ENCODE assay signal across 8 cellular contexts in genomic region chr17:76141212-76142043, GRCh38. TPM values are rescaled to one million over a fixed set of nuclear protein-coding genes. Genes with fewer than 3 reads are reported as not detected.
DNase-seq lines count a peak whose midpoint lies in the region; TF ChIP-seq lines count a peak whose summit lies in the region.

TSS of gene FOXJ1 (minus strand) at chr17:76141245. CDS start at chr17:76140395, 850 bp downstream.

- peaks cover 21 to 44% (median 38%) of the 10 kb centered on the region in 5 donors for H3K27me3 ChIP-seq in subcutaneous abdominal adipose tissue (ENCODE audit: control insufficient read depth in 5 of 5, insufficient read depth in 4 of 5, low read length in 5 of 5)

- H3K4me1 Mint-ChIP-seq in Calu3 (ENCODE audit: low read depth, unreplicated experiment): peaks cover 9% of the 10 kb centered on the region
- H3K4me1 Mint-ChIP-seq in activated naive CD4-positive, alpha-beta T cell treated with anti-CD3 and anti-CD28 coated beads for 36 hours (ENCODE audit: low read depth): peaks cover 58% of the 10 kb centered on the region

- CTCF ChIA-PET in Calu3 (lab: Charles Lee): interaction anchor here (0.5 to 2.2 kb wide), 4 partner anchors 15 to 1484 kb away, joined by 3 to 6 read pairs (median 4); no protein-coding TSS in a partner anchor
- CTCF ChIA-PET in activated naive CD4-positive, alpha-beta T cell treated with anti-CD3 and anti-CD28 coated beads for 36 hours (lab: Charles Lee): interaction anchor here (0.6 to 3.3 kb wide), 7 partner anchors 11 to 138 kb away, joined by 3 to 28 read pairs (median 6); no protein-coding TSS in a partner anchor

- H3K27me3 Mint-ChIP-seq in Calu3 (ENCODE audit: unreplicated experiment): peaks cover 13% of the 10 kb centered on the region
- H3K27me3 Mint-ChIP-seq in activated naive CD4-positive, alpha-beta T cell treated with anti-CD3 and anti-CD28 coated beads for 36 hours (ENCODE audit: low read depth): peaks cover 2% of the 10 kb centered on the region

- no peaks in the 10 kb centered on the region for H3K9me3 ChIP-seq in subcutaneous abdominal adipose tissue (ENCODE audit: control insufficient read depth in 5 of 5, low read length in 5 of 5)

- no TSS peak for BruUV-seq in Calu3 (replicated peaks; lab: Mats Ljungman, UMichigan)

- no peak within 1 kb of the TSS for H3K27ac ChIP-seq in subcutaneous abdominal adipose tissue (ENCODE audit: low read depth, low read length)

- no peaks in the 10 kb centered on the region for H3K9me3 Mint-ChIP-seq in Calu3 (ENCODE audit: low read depth, unreplicated experiment)
- H3K9me3 Mint-ChIP-seq in activated naive CD4-positive, alpha-beta T cell treated with anti-CD3 and anti-CD28 coated beads for 36 hours: no peaks in the 10 kb centered on the region

- peaks cover 0 to 9% (median 7%) of the 10 kb centered on the region in 5 donors for H3K36me3 ChIP-seq in subcutaneous abdominal adipose tissue (ENCODE audit: control insufficient read depth in 5 of 5, insufficient read depth in 5 of 5, low read length in 5 of 5)

- DNase-seq in Calu3: peak; percentile 92
- DNase-seq in H4 (ENCODE audit: low spot score): peak; percentile 91
- peak; percentile 59 for DNase-seq in NAMALWA (ENCODE audit: low spot score)
- DNase-seq in SK-N-DZ (ENCODE audit: low spot score): peak; percentile 93
- peak; percentile 92 for DNase-seq in activated naive CD4-positive, alpha-beta T cell treated with anti-CD3 and anti-CD28 coated beads for 36 hours
- DNase-seq in glomerular endothelial cell (ENCODE audit: extremely low read depth, low read depth, low spot score): peak; percentile 31
- DNase-seq in nucleus accumbens (lab: John Stamatoyannopoulos, UW): peak; percentile 36 to 93 (median 82)

- intact Hi-C loops in Calu3 (cut with micrococcal nuclease; ENCODE audit: unreplicated experiment): no loop called here
- intact Hi-C loops in activated naive CD4-positive, alpha-beta T cell treated with anti-CD3 and anti-CD28 coated beads for 36 hours (cut with micrococcal nuclease): loop anchor here (1.0 to 2.0 kb wide), 2 partner anchors 39 to 131 kb away; no protein-coding TSS in a partner anchor

- no peak for TF ChIP-seq CTCF in Calu3 (IDR thresholded peaks at IDR 0.05; ENCODE audit: unreplicated experiment)

- H3K4me3 ChIP-seq in subcutaneous abdominal adipose tissue (ENCODE audit: low read depth in 1 of 5, low read length in 5 of 5): peak within 1 kb of the TSS; percentile 56 to 69 (median 61)

- peak within 1 kb of the TSS in 4 of 5 donors; percentile 3 to 76 (median 66) for H3K9ac ChIP-seq in subcutaneous abdominal adipose tissue (ENCODE audit: low read length in 5 of 5)

- H3K4me3 Mint-ChIP-seq in Calu3 (ENCODE audit: low read depth, unreplicated experiment): peak within 1 kb of the TSS; percentile 59
- peak within 1 kb of the TSS; percentile 72 for H3K4me3 Mint-ChIP-seq in activated naive CD4-positive, alpha-beta T cell treated with anti-CD3 and anti-CD28 coated beads for 36 hours

- peaks cover 2 to 74% (median 64%) of the 10 kb centered on the region in 5 donors for H3K4me1 ChIP-seq in subcutaneous abdominal adipose tissue (ENCODE audit: control insufficient read depth in 5 of 5, insufficient read depth in 5 of 5, low read length in 5 of 5)

- peak within 1 kb of the TSS; percentile 66 for H3K27ac Mint-ChIP-seq in Calu3 (ENCODE audit: unreplicated experiment)
- H3K27ac Mint-ChIP-seq in activated naive CD4-positive, alpha-beta T cell treated with anti-CD3 and anti-CD28 coated beads for 36 hours: no peak within 1 kb of the TSS

- H3K36me3 Mint-ChIP-seq in Calu3 (ENCODE audit: insufficient read depth, unreplicated experiment): peaks cover 17% of the 10 kb centered on the region
- H3K36me3 Mint-ChIP-seq in activated naive CD4-positive, alpha-beta T cell treated with anti-CD3 and anti-CD28 coated beads for 36 hours (ENCODE audit: low read depth): peaks cover 4% of the 10 kb centered on the region

RNA-seq across cellular contexts. Expression of gene FOXJ1, which starts in this region (rescaled TPM):
- total RNA-seq in Calu3 (2022) (0.15 TPM in 1 of 2 replicates, not detected in the other), glomerular endothelial cell (0.18 and 0.39 TPM in 2 replicates)
- not detected in 2 replicates for total RNA-seq in H4 (2014; rRNA removed; shearing (Covaris generic))
- polyA plus RNA-seq in SK-N-DZ (2014; cell fraction: cytosol; rRNA removed): 0.70 and 0.80 TPM in 2 replicates
- 0.21 and 1.1 TPM in 2 replicates for polyA plus RNA-seq in SK-N-DZ (2014; cell fraction: nucleus; rRNA removed)
- under 1 TPM; 0.60 to 0.84 TPM for total RNA-seq in activated naive CD4-positive, alpha-beta T cell treated with anti-CD3 and anti-CD28 coated beads for 36 hours

Comparison
In these comparisons a context has a peak if more than half of its experiments do, and no peak if none do; other contexts are left out.
1. Peak in DNase-seq in Calu3; RNA of the gene not detected or under 1 TPM.
2. Peak in DNase-seq in H4; RNA of the gene not detected or under 1 TPM.
3. Peak in DNase-seq in activated naive CD4-positive, alpha-beta T cell treated with anti-CD3 and anti-CD28 coated beads for 36 hours; RNA of the gene not detected or under 1 TPM.
4. Peak in DNase-seq in glomerular endothelial cell; RNA of the gene not detected or under 1 TPM.
5. DNase-seq: peak in every context shown above with its lines; median percentile 93 in SK-N-DZ; 92 in Calu3; 92 in activated naive CD4-positive, alpha-beta T cell treated with anti-CD3 and anti-CD28 coated beads for 36 hours; 91 in H4; 82 in nucleus accumbens; 59 in NAMALWA; 31 in glomerular endothelial cell.